ENCODE assay signal across 8 cellular contexts in genomic region chr2:240369725-240370585, GRCh38.
DNase-seq lines count a peak whose midpoint lies in the region; ATAC-seq, FAIRE-seq and TF ChIP-seq lines count a peak whose summit lies in the region.

No MANE protein-coding gene starts in this region.

- no peaks in the 10 kb centered on the region for H3K79me2 ChIP-seq in smooth muscle cell (ENCODE audit: low read depth)

- H4K20me1 ChIP-seq in smooth muscle cell (ENCODE audit: low read depth), result no peaks in the 10 kb centered on the region

- no peaks in the 10 kb centered on the region for H3F3A ChIP-seq in smooth muscle cell (ENCODE audit: low read depth)

- no peak overlapping the region for H2AFZ ChIP-seq in smooth muscle cell (ENCODE audit: low read depth)

- H3K27me3 ChIP-seq in brain microvascular endothelial cell (replicated peaks) (no peaks in the 10 kb centered on the region), smooth muscle cell (ENCODE audit: low read depth) (no peaks in the 10 kb centered on the region), small intestine (ENCODE audit: control insufficient read depth in 2 of 2, insufficient read depth in 2 of 2, low read length in 2 of 2) (no peaks in the 10 kb centered on the region)

- H3K4me1 ChIP-seq in smooth muscle cell (ENCODE audit: low read depth), result peaks cover 9% of the 10 kb centered on the region
- no peaks in the 10 kb centered on the region for H3K4me1 ChIP-seq in small intestine (ENCODE audit: control insufficient read depth in 2 of 2, insufficient read depth in 1 of 2, low read depth in 1 of 2, low read length in 1 of 2)

- ATAC-seq in HG03139 (IDR thresholded peaks at IDR 0.05; ENCODE audit: unreplicated experiment) (no peak), HG02852 (IDR thresholded peaks at IDR 0.05; ENCODE audit: unreplicated experiment) (no peak)

- H3K9me3 ChIP-seq in smooth muscle cell (replicated peaks; ENCODE audit: low read depth), result no peaks in the 10 kb centered on the region
- no peaks in the 10 kb centered on the region for H3K9me3 ChIP-seq in small intestine (ENCODE audit: control insufficient read depth, low read depth)

- 42% methylated on average over 21 of the region's 21 CpGs for WGBS in smooth muscle cell (ENCODE audit: low lambda C conversion rate)
- WGBS in small intestine, 3 donors, result 35 to 45% (median 44%) methylated on average over 19 to 21 of the region's 21 CpGs

- H3K4me3 ChIP-seq in brain microvascular endothelial cell (ENCODE audit: low read depth, low read length) (no peak overlapping the region), smooth muscle cell (no peak overlapping the region), small intestine (ENCODE audit: low read depth in 1 of 2, low read length in 2 of 2) (no peak overlapping the region)

- no peak for FAIRE-seq in H54 (lab: Jason Lieb, UNC)
- no peak for FAIRE-seq in small intestine (lab: Jason Lieb, UNC)

- peak overlapping the region; percentile 69 for H3K9ac ChIP-seq in smooth muscle cell (ENCODE audit: low read depth)

- TF ChIP-seq POLR2A in H54 (IDR thresholded peaks at IDR 0.05; ENCODE audit: low read depth, low read length), result no peak

- peak; percentile 98 for DNase-seq in H54 (ENCODE audit: insufficient read length, low spot score)
- peak; percentile 72 for DNase-seq in brain microvascular endothelial cell
- DNase-seq in iris pigment epithelial cell (ENCODE audit: low read depth), result peak; percentile 83
- no peak for DNase-seq in smooth muscle cell (lab: John Stamatoyannopoulos, UW; ENCODE audit: unreplicated experiment)
- DNase-seq in OCI-M2 (lab: John Stamatoyannopoulos, UW; ENCODE audit: unreplicated experiment), result no peak
- DNase-seq in small intestine, result no peak

- H3K27ac ChIP-seq in brain microvascular endothelial cell (no peak overlapping the region), smooth muscle cell (ENCODE audit: low read depth) (peak overlapping the region; percentile 89), small intestine (ENCODE audit: low read depth in 1 of 2, low read length in 1 of 2) (no peak overlapping the region)

- no peaks in the 10 kb centered on the region for H3K36me3 ChIP-seq in brain microvascular endothelial cell (replicated peaks)
- H3K36me3 ChIP-seq in smooth muscle cell (ENCODE audit: low read depth), result no peaks in the 10 kb centered on the region
- H3K36me3 ChIP-seq in small intestine (ENCODE audit: control insufficient read depth in 2 of 2, insufficient read depth in 2 of 2, low read length in 2 of 2), result no peaks in the 10 kb centered on the region

- TF ChIP-seq CTCF in brain microvascular endothelial cell (IDR thresholded peaks at IDR 0.05; ENCODE audit: low read depth, low read length, missing control alignments) (no peak), smooth muscle cell (IDR thresholded peaks at IDR 0.05; ENCODE audit: borderline replicate concordance, insufficient read depth, poor library complexity, severe bottlenecking) (no peak)

- H3K4me2 ChIP-seq in smooth muscle cell, result peak overlapping the region; percentile 73

- in situ Hi-C loops in brain microvascular endothelial cell (cut with HindIII; ENCODE audit: low pct_ligation_motif_present, low sequenced_read_pairs), result no loop called here

Comparison
In these comparisons a context has a peak if more than half of its experiments do, and no peak if none do; other contexts are left out.
1. DNase-seq: peak in H54 (single experiment), brain microvascular endothelial cell (single experiment) and iris pigment epithelial cell (single experiment); none in smooth muscle cell (single experiment), OCI-M2 (single experiment) and small intestine (single experiment).